Comparison of ENCODE assay signal across 1 cellular context in the genomic region with DNA sequence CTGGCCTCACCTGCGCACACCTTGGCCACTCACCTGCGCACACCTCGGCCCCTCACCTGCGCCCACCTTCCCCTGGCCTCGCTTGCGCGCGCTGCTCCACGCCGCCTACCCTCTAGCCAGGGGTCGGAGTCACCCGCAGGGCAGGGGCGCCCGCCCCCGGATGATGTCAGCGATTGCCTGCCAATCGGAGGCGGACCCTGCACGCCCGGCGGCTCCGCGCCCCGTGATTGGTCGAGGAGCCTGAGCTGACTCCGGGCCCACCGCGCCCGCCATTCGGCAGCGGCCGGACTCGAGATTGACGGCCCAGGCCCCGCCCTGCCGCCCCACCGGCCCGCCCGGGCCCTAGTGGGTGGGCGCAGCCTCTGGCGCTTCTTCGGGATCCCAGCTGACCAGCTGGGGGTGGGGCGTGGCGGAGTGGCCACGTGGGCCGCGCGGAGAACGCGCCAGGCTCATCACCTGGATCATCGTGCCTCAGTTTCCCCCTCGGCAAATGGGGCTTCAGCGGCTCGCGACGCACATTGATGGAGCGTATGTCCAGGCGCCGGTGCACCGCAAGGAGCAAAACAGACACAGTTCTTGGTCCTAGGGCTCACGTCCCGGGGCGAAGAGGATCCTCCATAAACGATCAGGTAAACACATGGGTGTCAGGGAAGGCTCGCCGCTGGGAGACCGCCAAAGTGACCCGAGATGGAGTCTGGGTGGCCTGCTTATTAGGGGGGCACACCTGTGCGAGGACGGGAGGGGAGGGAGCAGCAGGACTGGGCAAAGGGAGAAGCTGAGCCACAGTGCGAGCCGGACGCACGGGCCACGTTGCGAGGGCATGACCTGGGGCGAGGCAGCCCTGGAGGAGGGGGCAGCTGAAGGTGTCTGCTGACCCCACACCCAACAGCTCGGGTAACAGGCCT.
TF ChIP-seq lines count a peak whose summit lies in the region.

A gene with protein sequence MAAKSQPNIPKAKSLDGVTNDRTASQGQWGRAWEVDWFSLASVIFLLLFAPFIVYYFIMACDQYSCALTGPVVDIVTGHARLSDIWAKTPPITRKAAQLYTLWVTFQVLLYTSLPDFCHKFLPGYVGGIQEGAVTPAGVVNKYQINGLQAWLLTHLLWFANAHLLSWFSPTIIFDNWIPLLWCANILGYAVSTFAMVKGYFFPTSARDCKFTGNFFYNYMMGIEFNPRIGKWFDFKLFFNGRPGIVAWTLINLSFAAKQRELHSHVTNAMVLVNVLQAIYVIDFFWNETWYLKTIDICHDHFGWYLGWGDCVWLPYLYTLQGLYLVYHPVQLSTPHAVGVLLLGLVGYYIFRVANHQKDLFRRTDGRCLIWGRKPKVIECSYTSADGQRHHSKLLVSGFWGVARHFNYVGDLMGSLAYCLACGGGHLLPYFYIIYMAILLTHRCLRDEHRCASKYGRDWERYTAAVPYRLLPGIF (minus strand): TSS at position 137 of the 905 bp plus-strand sequence. CDS start 3,441 bp downstream, outside the sequence.

TF ChIP-seq in HEK293, 187 proteins besides CTCF, POLR2A, EP300 and RAD21 (continued from another document and continues in another):
- TF ChIP-seq, protein P1, sequence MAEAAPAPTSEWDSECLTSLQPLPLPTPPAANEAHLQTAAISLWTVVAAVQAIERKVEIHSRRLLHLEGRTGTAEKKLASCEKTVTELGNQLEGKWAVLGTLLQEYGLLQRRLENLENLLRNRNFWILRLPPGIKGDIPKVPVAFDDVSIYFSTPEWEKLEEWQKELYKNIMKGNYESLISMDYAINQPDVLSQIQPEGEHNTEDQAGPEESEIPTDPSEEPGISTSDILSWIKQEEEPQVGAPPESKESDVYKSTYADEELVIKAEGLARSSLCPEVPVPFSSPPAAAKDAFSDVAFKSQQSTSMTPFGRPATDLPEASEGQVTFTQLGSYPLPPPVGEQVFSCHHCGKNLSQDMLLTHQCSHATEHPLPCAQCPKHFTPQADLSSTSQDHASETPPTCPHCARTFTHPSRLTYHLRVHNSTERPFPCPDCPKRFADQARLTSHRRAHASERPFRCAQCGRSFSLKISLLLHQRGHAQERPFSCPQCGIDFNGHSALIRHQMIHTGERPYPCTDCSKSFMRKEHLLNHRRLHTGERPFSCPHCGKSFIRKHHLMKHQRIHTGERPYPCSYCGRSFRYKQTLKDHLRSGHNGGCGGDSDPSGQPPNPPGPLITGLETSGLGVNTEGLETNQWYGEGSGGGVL (tag by site-specific recombination; IDR thresholded peaks at IDR 0.05), result no peak
- 0 out of 2 replicates have a peak, but pooled peaks have one; percentile 16 for TF ChIP-seq ZNF76 (tag by site-specific recombination; IDR thresholded peaks at IDR 0.05; ENCODE audit: borderline replicate concordance, low read depth)
- TF ChIP-seq, protein P2, sequence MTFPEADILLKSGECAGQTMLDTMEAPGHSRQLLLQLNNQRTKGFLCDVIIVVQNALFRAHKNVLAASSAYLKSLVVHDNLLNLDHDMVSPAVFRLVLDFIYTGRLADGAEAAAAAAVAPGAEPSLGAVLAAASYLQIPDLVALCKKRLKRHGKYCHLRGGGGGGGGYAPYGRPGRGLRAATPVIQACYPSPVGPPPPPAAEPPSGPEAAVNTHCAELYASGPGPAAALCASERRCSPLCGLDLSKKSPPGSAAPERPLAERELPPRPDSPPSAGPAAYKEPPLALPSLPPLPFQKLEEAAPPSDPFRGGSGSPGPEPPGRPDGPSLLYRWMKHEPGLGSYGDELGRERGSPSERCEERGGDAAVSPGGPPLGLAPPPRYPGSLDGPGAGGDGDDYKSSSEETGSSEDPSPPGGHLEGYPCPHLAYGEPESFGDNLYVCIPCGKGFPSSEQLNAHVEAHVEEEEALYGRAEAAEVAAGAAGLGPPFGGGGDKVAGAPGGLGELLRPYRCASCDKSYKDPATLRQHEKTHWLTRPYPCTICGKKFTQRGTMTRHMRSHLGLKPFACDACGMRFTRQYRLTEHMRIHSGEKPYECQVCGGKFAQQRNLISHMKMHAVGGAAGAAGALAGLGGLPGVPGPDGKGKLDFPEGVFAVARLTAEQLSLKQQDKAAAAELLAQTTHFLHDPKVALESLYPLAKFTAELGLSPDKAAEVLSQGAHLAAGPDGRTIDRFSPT (tag by site-specific recombination; IDR thresholded peaks at IDR 0.05), result peak; percentile 91
- no peak for TF ChIP-seq YY2 (tag by site-specific recombination; IDR thresholded peaks at IDR 0.05)
- TF ChIP-seq, protein P3, sequence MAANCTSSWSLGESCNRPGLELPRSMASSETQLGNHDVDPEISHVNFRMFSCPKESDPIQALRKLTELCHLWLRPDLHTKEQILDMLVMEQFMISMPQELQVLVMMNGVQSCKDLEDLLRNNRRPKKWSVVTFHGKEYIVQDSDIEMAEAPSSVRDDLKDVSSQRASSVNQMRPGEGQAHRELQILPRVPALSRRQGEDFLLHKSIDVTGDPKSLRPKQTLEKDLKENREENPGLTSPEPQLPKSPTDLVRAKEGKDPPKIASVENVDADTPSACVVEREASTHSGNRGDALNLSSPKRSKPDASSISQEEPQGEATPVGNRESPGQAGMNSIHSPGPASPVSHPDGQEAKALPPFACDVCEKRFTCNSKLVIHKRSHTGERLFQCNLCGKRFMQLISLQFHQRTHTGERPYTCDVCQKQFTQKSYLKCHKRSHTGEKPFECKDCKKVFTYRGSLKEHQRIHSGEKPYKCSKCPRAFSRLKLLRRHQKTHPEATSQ (tag by site-specific recombination; IDR thresholded peaks at IDR 0.05), result no peak
- TF ChIP-seq, protein P4, sequence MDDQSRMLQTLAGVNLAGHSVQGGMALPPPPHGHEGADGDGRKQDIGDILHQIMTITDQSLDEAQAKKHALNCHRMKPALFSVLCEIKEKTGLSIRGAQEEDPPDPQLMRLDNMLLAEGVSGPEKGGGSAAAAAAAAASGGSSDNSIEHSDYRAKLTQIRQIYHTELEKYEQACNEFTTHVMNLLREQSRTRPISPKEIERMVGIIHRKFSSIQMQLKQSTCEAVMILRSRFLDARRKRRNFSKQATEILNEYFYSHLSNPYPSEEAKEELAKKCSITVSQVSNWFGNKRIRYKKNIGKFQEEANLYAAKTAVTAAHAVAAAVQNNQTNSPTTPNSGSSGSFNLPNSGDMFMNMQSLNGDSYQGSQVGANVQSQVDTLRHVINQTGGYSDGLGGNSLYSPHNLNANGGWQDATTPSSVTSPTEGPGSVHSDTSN (CRISPR knock-in tag; IDR thresholded peaks at IDR 0.05), result peak; percentile 95
- TF ChIP-seq ZNF548 (tag by site-specific recombination; IDR thresholded peaks at IDR 0.05), result no peak
- TF ChIP-seq ZNF221 (tag by site-specific recombination; IDR thresholded peaks at IDR 0.05; ENCODE audit: borderline replicate concordance), result no peak
- TF ChIP-seq GLI2 (tag by site-specific recombination; IDR thresholded peaks at IDR 0.05; ENCODE audit: borderline replicate concordance, low read depth), result no peak
- no peak for TF ChIP-seq ZNF19 (tag by site-specific recombination; IDR thresholded peaks at IDR 0.05; ENCODE audit: low read depth)
- TF ChIP-seq, protein P5, sequence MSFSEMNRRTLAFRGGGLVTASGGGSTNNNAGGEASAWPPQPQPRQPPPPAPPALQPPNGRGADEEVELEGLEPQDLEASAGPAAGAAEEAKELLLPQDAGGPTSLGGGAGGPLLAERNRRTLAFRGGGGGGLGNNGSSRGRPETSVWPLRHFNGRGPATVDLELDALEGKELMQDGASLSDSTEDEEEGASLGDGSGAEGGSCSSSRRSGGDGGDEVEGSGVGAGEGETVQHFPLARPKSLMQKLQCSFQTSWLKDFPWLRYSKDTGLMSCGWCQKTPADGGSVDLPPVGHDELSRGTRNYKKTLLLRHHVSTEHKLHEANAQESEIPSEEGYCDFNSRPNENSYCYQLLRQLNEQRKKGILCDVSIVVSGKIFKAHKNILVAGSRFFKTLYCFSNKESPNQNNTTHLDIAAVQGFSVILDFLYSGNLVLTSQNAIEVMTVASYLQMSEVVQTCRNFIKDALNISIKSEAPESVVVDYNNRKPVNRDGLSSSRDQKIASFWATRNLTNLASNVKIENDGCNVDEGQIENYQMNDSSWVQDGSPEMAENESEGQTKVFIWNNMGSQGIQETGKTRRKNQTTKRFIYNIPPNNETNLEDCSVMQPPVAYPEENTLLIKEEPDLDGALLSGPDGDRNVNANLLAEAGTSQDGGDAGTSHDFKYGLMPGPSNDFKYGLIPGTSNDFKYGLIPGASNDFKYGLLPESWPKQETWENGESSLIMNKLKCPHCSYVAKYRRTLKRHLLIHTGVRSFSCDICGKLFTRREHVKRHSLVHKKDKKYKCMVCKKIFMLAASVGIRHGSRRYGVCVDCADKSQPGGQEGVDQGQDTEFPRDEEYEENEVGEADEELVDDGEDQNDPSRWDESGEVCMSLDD (tag by site-specific recombination; IDR thresholded peaks at IDR 0.05), result no peak
- TF ChIP-seq KLF10 (tag by site-specific recombination; IDR thresholded peaks at IDR 0.05), result peak; percentile 87
- no peak for TF ChIP-seq TCF7L2 (IDR thresholded peaks at IDR 0.05; ENCODE audit: borderline replicate concordance, low read depth, low read length)
- TF ChIP-seq, protein P6, sequence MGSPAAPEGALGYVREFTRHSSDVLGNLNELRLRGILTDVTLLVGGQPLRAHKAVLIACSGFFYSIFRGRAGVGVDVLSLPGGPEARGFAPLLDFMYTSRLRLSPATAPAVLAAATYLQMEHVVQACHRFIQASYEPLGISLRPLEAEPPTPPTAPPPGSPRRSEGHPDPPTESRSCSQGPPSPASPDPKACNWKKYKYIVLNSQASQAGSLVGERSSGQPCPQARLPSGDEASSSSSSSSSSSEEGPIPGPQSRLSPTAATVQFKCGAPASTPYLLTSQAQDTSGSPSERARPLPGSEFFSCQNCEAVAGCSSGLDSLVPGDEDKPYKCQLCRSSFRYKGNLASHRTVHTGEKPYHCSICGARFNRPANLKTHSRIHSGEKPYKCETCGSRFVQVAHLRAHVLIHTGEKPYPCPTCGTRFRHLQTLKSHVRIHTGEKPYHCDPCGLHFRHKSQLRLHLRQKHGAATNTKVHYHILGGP (tag by site-specific recombination; IDR thresholded peaks at IDR 0.05), result no peak
- TF ChIP-seq, protein P7, sequence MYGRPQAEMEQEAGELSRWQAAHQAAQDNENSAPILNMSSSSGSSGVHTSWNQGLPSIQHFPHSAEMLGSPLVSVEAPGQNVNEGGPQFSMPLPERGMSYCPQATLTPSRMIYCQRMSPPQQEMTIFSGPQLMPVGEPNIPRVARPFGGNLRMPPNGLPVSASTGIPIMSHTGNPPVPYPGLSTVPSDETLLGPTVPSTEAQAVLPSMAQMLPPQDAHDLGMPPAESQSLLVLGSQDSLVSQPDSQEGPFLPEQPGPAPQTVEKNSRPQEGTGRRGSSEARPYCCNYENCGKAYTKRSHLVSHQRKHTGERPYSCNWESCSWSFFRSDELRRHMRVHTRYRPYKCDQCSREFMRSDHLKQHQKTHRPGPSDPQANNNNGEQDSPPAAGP (tag by site-specific recombination; IDR thresholded peaks at IDR 0.05), result 0 out of 2 replicates have a peak, but pooled peaks have one; percentile 67
- no peak for TF ChIP-seq WT1 (tag by site-specific recombination; IDR thresholded peaks at IDR 0.05)
- no peak for TF ChIP-seq ZNF366 (tag by site-specific recombination; conservative IDR thresholded peaks at IDR 0.05)
- peak; percentile 94; the same call in 1 of the 2 replicates for TF ChIP-seq ZNF394 (tag by site-specific recombination; IDR thresholded peaks at IDR 0.05; ENCODE audit: borderline replicate concordance)
- TF ChIP-seq ZNF473 (tag by site-specific recombination; IDR thresholded peaks at IDR 0.05), result no peak
- no peak for TF ChIP-seq ZNF404 (tag by site-specific recombination; IDR thresholded peaks at IDR 0.05)
- TF ChIP-seq ZNF600 (tag by site-specific recombination; IDR thresholded peaks at IDR 0.05), result 0 out of 2 replicates have a peak, but pooled peaks have one; percentile 22
- TF ChIP-seq ZFP37 (tag by site-specific recombination; IDR thresholded peaks at IDR 0.05), result 0 out of 2 replicates have a peak, but pooled peaks have one; percentile 22
- no peak for TF ChIP-seq ZNF223 (tag by site-specific recombination; IDR thresholded peaks at IDR 0.05)
- TF ChIP-seq KLF16 (tag by site-specific recombination; IDR thresholded peaks at IDR 0.05), result peak; percentile 70
- TF ChIP-seq GLI4 (tag by site-specific recombination; IDR thresholded peaks at IDR 0.05), result no peak
- TF ChIP-seq ZBTB48 (tag by site-specific recombination; IDR thresholded peaks at IDR 0.05), result peak; percentile 64
- peak; percentile 36; the same call in 1 of the 2 replicates for TF ChIP-seq BCL11B (tag by site-specific recombination; IDR thresholded peaks at IDR 0.05; ENCODE audit: low read depth)
- TF ChIP-seq ZBTB21 (tag by site-specific recombination; IDR thresholded peaks at IDR 0.05), result no peak
- no peak for TF ChIP-seq HOXD13 (CRISPR knock-in tag; IDR thresholded peaks at IDR 0.05; ENCODE audit: borderline replicate concordance)
- TF ChIP-seq ZNF701 (tag by site-specific recombination; IDR thresholded peaks at IDR 0.05), result no peak
- peak; percentile 82 for TF ChIP-seq ZIC2 (tag by site-specific recombination; IDR thresholded peaks at IDR 0.05)
- no peak for TF ChIP-seq ZNF544 (tag by site-specific recombination; IDR thresholded peaks at IDR 0.05)
- no peak for TF ChIP-seq ZNF560 (tag by site-specific recombination; IDR thresholded peaks at IDR 0.05; ENCODE audit: borderline replicate concordance)
- TF ChIP-seq ZNF510 (tag by site-specific recombination; IDR thresholded peaks at IDR 0.05; ENCODE audit: insufficient replicate concordance), result no peak
- TF ChIP-seq ZEB2 (tag by site-specific recombination; IDR thresholded peaks at IDR 0.05), result peak; percentile 100
- no peak for TF ChIP-seq FEZF1 (tag by site-specific recombination; IDR thresholded peaks at IDR 0.05)
- TF ChIP-seq HOXC10 (CRISPR knock-in tag; IDR thresholded peaks at IDR 0.05), result no peak
- no peak for TF ChIP-seq ZNF48 (tag by site-specific recombination; IDR thresholded peaks at IDR 0.05)
- TF ChIP-seq ZFP69B (tag by site-specific recombination; IDR thresholded peaks at IDR 0.05), result peak; percentile 30; the same call in 1 of the 2 replicates
- TF ChIP-seq GLIS1 (tag by site-specific recombination; IDR thresholded peaks at IDR 0.05), result peak; percentile 65
- TF ChIP-seq ZNF830 (tag by site-specific recombination; IDR thresholded peaks at IDR 0.05; ENCODE audit: low read depth), result no peak
- TF ChIP-seq ZNF274 (IDR thresholded peaks at IDR 0.05; ENCODE audit: low read length), result no peak
- no peak for TF ChIP-seq ZNF274 (tag by site-specific recombination; IDR thresholded peaks at IDR 0.05; ENCODE audit: borderline replicate concordance)
- TF ChIP-seq ZFP41 (tag by site-specific recombination; IDR thresholded peaks at IDR 0.05; ENCODE audit: borderline replicate concordance), result no peak
- TF ChIP-seq, protein P8, sequence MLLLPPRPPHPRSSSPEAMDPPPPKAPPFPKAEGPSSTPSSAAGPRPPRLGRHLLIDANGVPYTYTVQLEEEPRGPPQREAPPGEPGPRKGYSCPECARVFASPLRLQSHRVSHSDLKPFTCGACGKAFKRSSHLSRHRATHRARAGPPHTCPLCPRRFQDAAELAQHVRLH (tag by site-specific recombination; IDR thresholded peaks at IDR 0.05), result 0 out of 2 replicates have a peak, but pooled peaks have one; percentile 59
- TF ChIP-seq ZNF660 (tag by site-specific recombination; IDR thresholded peaks at IDR 0.05), result no peak
- peak; percentile 64 for TF ChIP-seq ZNF335 (tag by site-specific recombination; conservative IDR thresholded peaks at IDR 0.05)
- no peak for TF ChIP-seq GFI1B (tag by site-specific recombination; IDR thresholded peaks at IDR 0.05)
- TF ChIP-seq ZNF391 (tag by site-specific recombination; IDR thresholded peaks at IDR 0.05; ENCODE audit: borderline replicate concordance, low read depth), result no peak
- TF ChIP-seq ZSCAN16 (tag by site-specific recombination; IDR thresholded peaks at IDR 0.05), result no peak
- 0 out of 2 replicates have a peak, but pooled peaks have one; percentile 10 for TF ChIP-seq ZSCAN30 (tag by site-specific recombination; IDR thresholded peaks at IDR 0.05)
- TF ChIP-seq ZNF654 (tag by site-specific recombination; IDR thresholded peaks at IDR 0.05; ENCODE audit: low read depth), result no peak
- TF ChIP-seq ZNF501 (tag by site-specific recombination; IDR thresholded peaks at IDR 0.05), result no peak
